In the genomic region with DNA sequence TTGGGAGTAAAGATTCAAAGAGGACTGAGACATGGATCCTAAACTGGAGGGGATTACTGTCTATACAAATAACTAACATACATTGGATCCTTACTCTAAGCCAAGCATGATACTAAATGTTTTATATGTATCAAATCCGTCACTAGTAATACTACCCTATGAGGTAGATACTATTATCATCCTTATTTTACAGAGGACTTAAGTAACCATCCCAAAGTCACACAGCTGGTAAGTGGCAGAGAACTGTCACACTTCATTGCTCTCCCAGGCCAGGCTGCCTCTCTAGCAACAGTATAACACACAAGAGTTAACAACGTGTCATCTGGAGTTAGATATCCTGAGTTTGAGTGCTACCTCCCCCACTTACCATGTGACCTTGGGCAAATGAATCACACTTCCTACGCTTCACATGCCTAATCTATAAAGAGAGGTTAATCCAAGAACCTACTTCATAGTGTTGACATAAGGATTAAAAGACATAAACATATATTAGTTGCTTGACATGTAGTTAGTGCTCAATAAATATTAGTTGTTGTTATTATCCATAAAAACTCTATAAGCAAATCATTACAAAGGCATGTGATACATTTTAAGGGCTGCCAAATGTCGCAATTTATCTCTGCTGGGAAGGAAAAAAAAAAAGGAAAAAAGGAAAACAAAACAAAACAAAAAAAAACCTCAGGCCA, we compare ENCODE assay signal across 9 cellular contexts. TPM values are rescaled to one million over a fixed set of nuclear protein-coding genes. Genes with fewer than 3 reads are reported as not detected.
DNase-seq lines count a peak whose midpoint lies in the region; ATAC-seq, FAIRE-seq and TF ChIP-seq lines count a peak whose summit lies in the region.
"Had no signal": no experiment of that assay in that cellular context is flagged by ENCODE, and none has a peak within 500 bp of the region (broad histone marks: within the 10 kb centered on the region; RNA-seq: fewer than 3 reads in every experiment).

No MANE protein-coding gene starts in this region.

- no peaks in the 10 kb centered on the region for H3K36me3 Mint-ChIP-seq in activated T-helper 17 cell treated with anti-CD3 and anti-CD28 coated beads, Interleukin-2, amount 50 U/mL, for 72 hours (ENCODE audit: low read depth)

- H3K9me3 Mint-ChIP-seq in activated T-helper 17 cell treated with anti-CD3 and anti-CD28 coated beads, Interleukin-2, amount 50 U/mL, for 72 hours = peaks cover 11% of the 10 kb centered on the region

- no peaks in the 10 kb centered on the region for H3K27me3 ChIP-seq in sigmoid colon

- ATAC-seq in activated T-helper 17 cell treated with anti-CD3 and anti-CD28 coated beads, Interleukin-2, amount 50 U/mL, for 72 hours (replicated peaks) = peak; percentile 52
- ATAC-seq in left lobe of liver (no peak), HG03135 (IDR thresholded peaks at IDR 0.05; ENCODE audit: unreplicated experiment) (no peak)

- H3K9me3 ChIP-seq in sigmoid colon = no peaks in the 10 kb centered on the region

- no peaks in the 10 kb centered on the region for H3K36me3 ChIP-seq in sigmoid colon

- H3K27me3 Mint-ChIP-seq in activated T-helper 17 cell treated with anti-CD3 and anti-CD28 coated beads, Interleukin-2, amount 50 U/mL, for 72 hours = no peaks in the 10 kb centered on the region

- peak; percentile 70 for FAIRE-seq in HTR-8/SVneo (lab: Jason Lieb, UNC)
- FAIRE-seq: islet of Langerhans had no signal

- TF ChIP-seq CTCF in sigmoid colon (IDR thresholded peaks at IDR 0.05) = no peak

- H3K27ac ChIP-seq in sigmoid colon = no peak overlapping the region

- 49 to 51% methylated on average over 4 of the region's 4 CpGs for WGBS in sigmoid colon, 2 donors

- no peak for TF ChIP-seq POLR2A in sigmoid colon (IDR thresholded peaks at IDR 0.05)

- H3K4me1 ChIP-seq in sigmoid colon = no peaks in the 10 kb centered on the region

- H3K4me3 ChIP-seq in sigmoid colon = no peak overlapping the region

- intact Hi-C loops in sigmoid colon (cut with DNase I) = no loop called here

- H3K4me3 Mint-ChIP-seq in activated T-helper 17 cell treated with anti-CD3 and anti-CD28 coated beads, Interleukin-2, amount 50 U/mL, for 72 hours = no peak overlapping the region

- TF ChIP-seq EP300 in sigmoid colon (IDR thresholded peaks at IDR 0.05) = no peak

- H3K4me1 Mint-ChIP-seq in activated T-helper 17 cell treated with anti-CD3 and anti-CD28 coated beads, Interleukin-2, amount 50 U/mL, for 72 hours = peaks cover 25% of the 10 kb centered on the region

- DNase-seq in AG20443 (ENCODE audit: low spot score) (peak; percentile 67), HTR-8/SVneo (ENCODE audit: insufficient read length, low spot score) (peak; percentile 32), kidney glomerular epithelial cell (lab: John Stamatoyannopoulos, UW) (peak; percentile 88), sigmoid colon (no peak), left lobe of liver (ENCODE audit: low spot score) (no peak)
- DNase-seq in stimulated activated naive CD4-positive, alpha-beta T cell treated with Interleukin-2 at 50 U/mL for 16 hours (lab: John Stamatoyannopoulos, UW) = no peak

- peak overlapping the region; percentile 5 for H3K27ac Mint-ChIP-seq in activated T-helper 17 cell treated with anti-CD3 and anti-CD28 coated beads, Interleukin-2, amount 50 U/mL, for 72 hours

RNA-seq across cellular contexts. Expression of a gene that starts 33.8 kb away (rescaled TPM):
- total RNA-seq in activated T-helper 17 cell treated with anti-CD3 and anti-CD28 coated beads, Interleukin-2, amount 50 U/mL, for 72 hours = under 1 TPM; 0.06 to 0.90 TPM
- 10 to 100 TPM; 10.0 to 36.8 (median 24.1) TPM for total RNA-seq in sigmoid colon
- polyA plus RNA-seq in sigmoid colon = 10 to 100 TPM in 1 of 3 donors, 1 to 10 TPM in 2; 6.6 to 12.6 (median 7.2) TPM
- 0.68 TPM for total RNA-seq in left lobe of liver

Comparison
In these comparisons a context has a peak if more than half of its experiments do, and no peak if none do; other contexts are left out.
1. DNase-seq: peak in AG20443 (single experiment), HTR-8/SVneo (single experiment) and kidney glomerular epithelial cell (single experiment); none in stimulated activated naive CD4-positive, alpha-beta T cell treated with Interleukin-2 at 50 U/mL for 16 hours (single experiment), sigmoid colon (single experiment) and left lobe of liver (single experiment).